In genomic region chr2:17753803-17754663, GRCh38 we compare ENCODE assay signal across 1 cellular context.
TF ChIP-seq lines count a peak whose summit lies in the region.

TSS of gene GEN1 (plus strand) at chr2:17754138. CDS start at chr2:17759944, 5,806 bp downstream.
TSS of gene SMC6 (minus strand) at chr2:17753810. CDS start at chr2:17745946, 7,864 bp downstream.

TF ChIP-seq in HepG2, 621 proteins besides CTCF, POLR2A, EP300 and RAD21 (continued from another document and continues in another):
- peak; percentile 39; the same call in 1 of the 2 replicates for TF ChIP-seq IKZF5 (CRISPR knock-in tag; IDR thresholded peaks at IDR 0.05)
- TF ChIP-seq ZNF282 (IDR thresholded peaks at IDR 0.05; ENCODE audit: partially characterized antibody) = no peak
- TF ChIP-seq E2F1 (CRISPR knock-in tag; IDR thresholded peaks at IDR 0.05) = peak; percentile 11; the same call in 1 of the 2 replicates
- 0 out of 2 replicates have a peak, but pooled peaks have one; percentile 20 for TF ChIP-seq ZFP1 (CRISPR knock-in tag; IDR thresholded peaks at IDR 0.05)
- peak; percentile 10; the same call in 1 of the 2 replicates for TF ChIP-seq ZFP36L1 (CRISPR knock-in tag; IDR thresholded peaks at IDR 0.05)
- TF ChIP-seq BCL6 (CRISPR knock-in tag; IDR thresholded peaks at IDR 0.05) = no peak
- 0 out of 2 replicates have a peak, but pooled peaks have one; percentile 71 for TF ChIP-seq SP140L (CRISPR knock-in tag; IDR thresholded peaks at IDR 0.05; ENCODE audit: borderline replicate concordance)
- peak; percentile 87 for TF ChIP-seq SP2 (CRISPR knock-in tag; IDR thresholded peaks at IDR 0.05)
- peak; percentile 99 for TF ChIP-seq TFDP2 (CRISPR knock-in tag; IDR thresholded peaks at IDR 0.05)
- 0 out of 2 replicates have a peak, but pooled peaks have one; percentile 14 for TF ChIP-seq SNAI1 (CRISPR knock-in tag; IDR thresholded peaks at IDR 0.05; ENCODE audit: borderline replicate concordance)
- TF ChIP-seq SNRNP70 (IDR thresholded peaks at IDR 0.05; ENCODE audit: low read depth, low read length) = no peak
- peak; percentile 80 for TF ChIP-seq HNRNPLL (IDR thresholded peaks at IDR 0.05; ENCODE audit: low read depth, low read length, poor library complexity, severe bottlenecking)
- TF ChIP-seq ZNF333 (CRISPR knock-in tag; IDR thresholded peaks at IDR 0.05; ENCODE audit: borderline replicate concordance) = no peak
- TF ChIP-seq KLF16 (CRISPR knock-in tag; IDR thresholded peaks at IDR 0.05) = peak in 1 of 2 experiments; percentile 84; a peak in 1 of 4 replicates
- TF ChIP-seq TEAD2 (CRISPR knock-in tag; IDR thresholded peaks at IDR 0.05) = 0 out of 2 replicates have a peak, but pooled peaks have one; percentile 8
- TF ChIP-seq SP5 (CRISPR knock-in tag; IDR thresholded peaks at IDR 0.05; ENCODE audit: borderline replicate concordance, low read depth) = peak; percentile 80; the same call in 1 of the 2 replicates
- TF ChIP-seq AGO1 (IDR thresholded peaks at IDR 0.05; ENCODE audit: low read depth, low read length, poor library complexity, severe bottlenecking) = peak; percentile 20
- TF ChIP-seq ASH2L (IDR thresholded peaks at IDR 0.05; ENCODE audit: insufficient read length, low read depth, low read length) = peak; percentile 71
- no peak for TF ChIP-seq HNF4G (IDR thresholded peaks at IDR 0.05; ENCODE audit: borderline replicate concordance, low read depth, low read length)
- TF ChIP-seq HNF4G (CRISPR knock-in tag; IDR thresholded peaks at IDR 0.05; ENCODE audit: borderline replicate concordance, low read depth) = no peak
- TF ChIP-seq ZNF329 (CRISPR knock-in tag; IDR thresholded peaks at IDR 0.05; ENCODE audit: low read depth) = no peak
- 0 out of 2 replicates have a peak, but pooled peaks have one; percentile 27 for TF ChIP-seq MED13 (CRISPR knock-in tag; IDR thresholded peaks at IDR 0.05)
- 0 out of 2 replicates have a peak, but pooled peaks have one; percentile 15 for TF ChIP-seq ZNF780A (CRISPR knock-in tag; IDR thresholded peaks at IDR 0.05)
- 0 out of 2 replicates have a peak, but pooled peaks have one; percentile 28 for TF ChIP-seq U2AF2 (IDR thresholded peaks at IDR 0.05; ENCODE audit: low read depth, low read length)
- peak; percentile 79 for TF ChIP-seq ZBTB2 (CRISPR knock-in tag; IDR thresholded peaks at IDR 0.05; ENCODE audit: low read depth)
- TF ChIP-seq ZMYM4 (CRISPR knock-in tag; IDR thresholded peaks at IDR 0.05) = peak; percentile 32; the same call in 1 of the 2 replicates
- peak; percentile 100 for TF ChIP-seq SIN3B (IDR thresholded peaks at IDR 0.05; ENCODE audit: low read length)
- TF ChIP-seq PHF20 (CRISPR knock-in tag; IDR thresholded peaks at IDR 0.05) = peak; percentile 87; the same call in 1 of the 2 replicates
- TF ChIP-seq DMTF1 (CRISPR knock-in tag; IDR thresholded peaks at IDR 0.05) = no peak
- peak; percentile 61; the same call in 1 of the 2 replicates for TF ChIP-seq ZBTB40 (IDR thresholded peaks at IDR 0.05)
- no peak; the same call in 1 of the 2 replicates for TF ChIP-seq ZBTB40 (CRISPR knock-in tag; IDR thresholded peaks at IDR 0.05)
- TF ChIP-seq KAT2B (IDR thresholded peaks at IDR 0.05; ENCODE audit: borderline replicate concordance, low read depth, low read length) = no peak
- TF ChIP-seq ZNF281 (CRISPR knock-in tag; IDR thresholded peaks at IDR 0.05; ENCODE audit: borderline replicate concordance) = 0 out of 2 replicates have a peak, but pooled peaks have one; percentile 12
